25 cellular contexts compared by ENCODE assay signal in the genomic region with DNA sequence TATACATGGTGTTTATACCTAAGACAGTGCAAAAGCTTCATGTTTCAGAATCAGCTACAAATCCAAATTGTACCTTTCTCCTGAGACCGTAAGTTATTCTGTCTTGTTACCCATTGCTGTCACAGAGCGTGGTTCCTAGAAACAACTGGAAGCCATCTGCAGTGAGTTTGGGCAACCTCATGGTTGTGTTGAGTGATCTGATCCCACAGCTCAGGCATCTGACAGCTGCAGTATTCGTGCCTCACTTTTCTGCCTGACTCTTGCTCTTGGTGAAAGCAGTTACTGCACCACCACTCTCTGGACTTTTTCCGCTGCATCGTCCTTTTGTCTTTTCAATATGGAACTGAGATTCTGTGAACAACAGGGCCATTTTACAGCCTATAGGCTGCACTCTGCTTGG.
DNase-seq lines count a peak whose midpoint lies in the region.
"Had no signal": no experiment of that assay in that cellular context is flagged by ENCODE, and none has a peak within 500 bp of the region (broad histone marks: within the 10 kb centered on the region; RNA-seq: fewer than 3 reads in every experiment).

No MANE protein-coding gene starts in this region.

- no peak overlapping the region for H2AFZ ChIP-seq in trophoblast cell (ENCODE audit: insufficient read depth, low read length, poor library complexity)

- DNase-seq in SJCRH30 = peak; percentile 35 to 57
- DNase-seq in myocyte (ENCODE audit: low read depth) = peak; percentile 78
- no peak for DNase-seq in trophoblast cell
- DNase-seq in nucleus accumbens (lab: John Stamatoyannopoulos, UW) = no peak
- no peak for DNase-seq in stimulated activated CD4-positive, alpha-beta T cell treated with anti-CD3 and anti-CD28 coated beads, Interleukin-2, amount 100 ng/mL, for 48 hours
- DNase-seq in activated CD4-positive, alpha-beta T cell treated with anti-CD3 and anti-CD28 coated beads, Interleukin-2, amount 10 ng/mL, durations not matched to agents 24 days and 14 days = no peak
- DNase-seq in NCI-H2081 treated with DMSO at 0.1 percent for 48 hours (lab: John Stamatoyannopoulos, UW) = no peak
- DNase-seq: 8988T; ACHN; BE2C; C1 segment of cervical spinal cord; CD4-positive, alpha-beta memory T cell; CD4-positive, CD25-positive, alpha-beta regulatory T cell; CD8-positive, alpha-beta memory T cell; COR-L47; DMS 273 treated with DMSO at 0.1 percent for 48 hours; DMS153; DMS53; DMS79; DND-41; EL; GDM1 had no signal

- H3K4me3 Mint-ChIP-seq in activated CD4-positive, alpha-beta T cell treated with anti-CD3 and anti-CD28 coated beads, Interleukin-2, amount 10 ng/mL, durations not matched to agents 24 days and 14 days = no peak overlapping the region
- H3K4me3 Mint-ChIP-seq: CD14-positive monocyte; CD4-positive, alpha-beta memory T cell; CD4-positive, CD25-positive, alpha-beta regulatory T cell; CD8-positive, alpha-beta memory T cell had no signal

- H2AK5ac ChIP-seq in trophoblast cell (ENCODE audit: low read length) = no peak overlapping the region

- no CpG with 5 or more reads among the region's 5 CpGs for WGBS in trophoblast cell (ENCODE audit: extremely low coverage, insufficient coverage, insufficient read length)

- no peak overlapping the region for H4K12ac ChIP-seq in trophoblast cell (ENCODE audit: low read depth, low read length)

- no peak overlapping the region for H2BK12ac ChIP-seq in trophoblast cell (ENCODE audit: low read length)

- no peak overlapping the region for H3K18ac ChIP-seq in trophoblast cell (ENCODE audit: low read length)

- H3K4me3 ChIP-seq in SJCRH30 = no peak overlapping the region
- H3K4me3 ChIP-seq in trophoblast cell (ENCODE audit: low read depth, low read length) = no peak overlapping the region
- H3K4me3 ChIP-seq: BLaER1, GM12878 had no signal

- H3K27ac ChIP-seq in SJCRH30 (no peak overlapping the region), trophoblast cell (ENCODE audit: low read depth, low read length) (no peak overlapping the region)
- H3K27ac ChIP-seq: BLaER1 had no signal

- H3K79me2 ChIP-seq in trophoblast cell (ENCODE audit: control insufficient read depth, insufficient read depth, low read length, poor library complexity) = no peaks in the 10 kb centered on the region

- no peak overlapping the region for H3K23ac ChIP-seq in trophoblast cell (ENCODE audit: low read length)

- no peaks in the 10 kb centered on the region for H3K4me1 ChIP-seq in SJCRH30
- no peaks in the 10 kb centered on the region for H3K4me1 ChIP-seq in trophoblast cell (ENCODE audit: control insufficient read depth in 1 of 2, insufficient read depth in 2 of 2, low read length in 2 of 2)
- H3K4me1 ChIP-seq: BE2C, BLaER1 had no signal

- H2BK5ac ChIP-seq in trophoblast cell (ENCODE audit: low read depth, low read length, poor library complexity) = no peak overlapping the region

- no peaks in the 10 kb centered on the region for H3K27me3 Mint-ChIP-seq in activated CD4-positive, alpha-beta T cell treated with anti-CD3 and anti-CD28 coated beads, Interleukin-2, amount 10 ng/mL, durations not matched to agents 24 days and 14 days
- H3K27me3 Mint-ChIP-seq: CD4-positive, alpha-beta memory T cell; CD4-positive, CD25-positive, alpha-beta regulatory T cell had no signal

- H3K36me3 Mint-ChIP-seq in activated CD4-positive, alpha-beta T cell treated with anti-CD3 and anti-CD28 coated beads, Interleukin-2, amount 10 ng/mL, durations not matched to agents 24 days and 14 days (ENCODE audit: low read depth) = no peaks in the 10 kb centered on the region
- H3K36me3 Mint-ChIP-seq: CD14-positive monocyte; CD4-positive, alpha-beta memory T cell; CD4-positive, CD25-positive, alpha-beta regulatory T cell; CD8-positive, alpha-beta memory T cell had no signal

- peak overlapping the region; percentile 29 for H4K91ac ChIP-seq in trophoblast cell (ENCODE audit: low read depth, low read length)

- no peak overlapping the region for H2BK120ac ChIP-seq in trophoblast cell (ENCODE audit: insufficient read depth, low read length, poor library complexity)

- H3K27me3 ChIP-seq in SJCRH30 (no peaks in the 10 kb centered on the region), trophoblast cell (ENCODE audit: insufficient read depth, low read length) (no peaks in the 10 kb centered on the region)
- H3K27me3 ChIP-seq: BE2C, BLaER1 had no signal

- H3K4ac ChIP-seq in trophoblast cell (ENCODE audit: low read depth, low read length) = no peak overlapping the region

- no peak overlapping the region for H3K27ac Mint-ChIP-seq in activated CD4-positive, alpha-beta T cell treated with anti-CD3 and anti-CD28 coated beads, Interleukin-2, amount 10 ng/mL, durations not matched to agents 24 days and 14 days
- H3K27ac Mint-ChIP-seq: CD4-positive, alpha-beta memory T cell; CD8-positive, alpha-beta memory T cell had no signal

- intact Hi-C loops in activated CD4-positive, alpha-beta T cell treated with anti-CD3 and anti-CD28 coated beads, Interleukin-2, amount 10 ng/mL, durations not matched to agents 24 days and 14 days (cut with micrococcal nuclease) = no loop called here

- no peak overlapping the region for H3K4me2 ChIP-seq in trophoblast cell (ENCODE audit: low read length)
- H3K4me2 ChIP-seq: BLaER1 had no signal

- no peaks in the 10 kb centered on the region for H3K4me1 Mint-ChIP-seq in activated CD4-positive, alpha-beta T cell treated with anti-CD3 and anti-CD28 coated beads, Interleukin-2, amount 10 ng/mL, durations not matched to agents 24 days and 14 days
- H3K4me1 Mint-ChIP-seq: CD14-positive monocyte; CD4-positive, alpha-beta memory T cell; CD4-positive, CD25-positive, alpha-beta regulatory T cell; CD8-positive, alpha-beta memory T cell had no signal

- H3K36me3 ChIP-seq in SJCRH30 (no peaks in the 10 kb centered on the region), trophoblast cell (ENCODE audit: control insufficient read depth in 1 of 2, insufficient read depth in 2 of 2, low read length in 2 of 2) (no peaks in the 10 kb centered on the region)
- H3K36me3 ChIP-seq: BE2C, BLaER1 had no signal

- H4K8ac ChIP-seq in trophoblast cell (ENCODE audit: low read depth, low read length) = no peak overlapping the region

- H3K9me3 ChIP-seq in SJCRH30 (replicated peaks) = no peaks in the 10 kb centered on the region
- no peaks in the 10 kb centered on the region for H3K9me3 ChIP-seq in trophoblast cell (ENCODE audit: insufficient read depth, low read depth, low read length)
- H3K9me3 ChIP-seq: BE2C, BLaER1 had no signal

- no peak overlapping the region for H3K9ac ChIP-seq in trophoblast cell (ENCODE audit: low read length)
- H3K9ac ChIP-seq: BLaER1 had no signal

- no peaks in the 10 kb centered on the region for H3K9me3 Mint-ChIP-seq in activated CD4-positive, alpha-beta T cell treated with anti-CD3 and anti-CD28 coated beads, Interleukin-2, amount 10 ng/mL, durations not matched to agents 24 days and 14 days

- H3K79me1 ChIP-seq in trophoblast cell (ENCODE audit: low read length) = no peaks in the 10 kb centered on the region

- H3K14ac ChIP-seq in trophoblast cell (ENCODE audit: low read length) = no peak overlapping the region

Comparison
In these comparisons a context has a peak if more than half of its experiments do, and no peak if none do; other contexts are left out.
1. DNase-seq: peak in SJCRH30 (2 of 2) and myocyte (single experiment); none in trophoblast cell (0 of 2), nucleus accumbens (0 of 56), stimulated activated CD4-positive, alpha-beta T cell treated with anti-CD3 and anti-CD28 coated beads, Interleukin-2, amount 100 ng/mL, for 48 hours (0 of 2), activated CD4-positive, alpha-beta T cell treated with anti-CD3 and anti-CD28 coated beads, Interleukin-2, amount 10 ng/mL, durations not matched to agents 24 days and 14 days (single experiment) and NCI-H2081 treated with DMSO at 0.1 percent for 48 hours (single experiment).